Comparison of ENCODE assay signal across 22 cellular contexts in genomic region chr19:57788114-57788692, GRCh38. TPM values are rescaled to one million over a fixed set of nuclear protein-coding genes. Genes with fewer than 3 reads are reported as not detected.
A peak's percentile ranks its signal among the peaks of the same experiment; 100 is the strongest.
DNase-seq lines count a peak whose midpoint lies in the region; ATAC-seq, FAIRE-seq and TF ChIP-seq lines count a peak whose summit lies in the region.
"Had no signal": no experiment of that assay in that cellular context is flagged by ENCODE, and none has a peak within 500 bp of the region (broad histone marks: within the 10 kb centered on the region; RNA-seq: fewer than 3 reads in every experiment).

No MANE protein-coding gene starts in this region.

- CTCF ChIA-PET in K562 (lab: Yijun Ruan, JAX; ENCODE audit: low intra/inter-chr PET ratio), result interaction anchor here (0.6 kb wide), 1 partner anchor 154 kb away, joined by 3 read pairs; no protein-coding TSS in a partner anchor

- DNase-seq in DMS53 (lab: John Stamatoyannopoulos, UW), result peak; percentile 22
- no peak for DNase-seq in DMS53 treated with DMSO at 0.1 percent for 48 hours (lab: John Stamatoyannopoulos, UW; ENCODE audit: unreplicated experiment)
- DNase-seq in GM12891 (ENCODE audit: insufficient read length, low spot score), result no peak
- no peak for DNase-seq in K562 (ENCODE audit: extremely low read depth in 1 of 4, low spot score in 3 of 4)
- no peak for DNase-seq in naive B cell
- no peak for DNase-seq in cerebellar nuclear complex (lab: John Stamatoyannopoulos, UW)
- DNase-seq in progenitor cell of endocrine pancreas (ENCODE audit: low spot score, unreplicated experiment), result no peak
- DNase-seq: ACHN; Caco-2; CD4-positive, alpha-beta memory T cell; DMS 273 treated with DMSO at 0.1 percent for 48 hours; Kasumi-1; MG63; NCI-H1417 treated with DMSO at 0.1 percent for 48 hours; NCI-H187; NCI-H446 treated with DMSO at 0.1 percent for 48 hours; NCI-H526 treated with DMSO at 0.1 percent for 48 hours; Right ventricle myocardium superior had no signal

- H3K4me2 ChIP-seq in K562 (ENCODE audit: insufficient read depth, low read length), result no peak overlapping the region
- H3K4me2 ChIP-seq: BLaER1 had no signal

- H2AFZ ChIP-seq in K562 (ENCODE audit: low read depth, low read length), result no peak overlapping the region

- H3K9me3 Mint-ChIP-seq in naive B cell (peaks cover 0 to 5% (median 2%) of the 10 kb centered on the region in 7 donors), progenitor cell of endocrine pancreas (ENCODE audit: low read depth) (peaks cover 6% of the 10 kb centered on the region)
- H3K9me3 Mint-ChIP-seq in activated T-helper 17 cell treated with anti-CD3 and anti-CD28 coated beads, Interleukin-2, amount 50 U/mL, for 72 hours, result peaks cover 8% of the 10 kb centered on the region

- ATAC-seq in K562 (no peak), naive B cell (ENCODE audit: low read depth in 2 of 2) (no peak)
- ATAC-seq in activated T-helper 17 cell treated with anti-CD3 and anti-CD28 coated beads, Interleukin-2, amount 50 U/mL, for 72 hours (replicated peaks), result no peak

- no peaks in the 10 kb centered on the region for H3K27me3 ChIP-seq in K562 (ENCODE audit: control insufficient read depth in 2 of 2, insufficient read depth in 2 of 2, low read length in 2 of 2)
- H3K27me3 ChIP-seq: BLaER1, MG63 had no signal

- no peak for TF ChIP-seq POLR2A in GM12891 (IDR thresholded peaks at IDR 0.05; ENCODE audit: low read depth, low read length)
- no peak for TF ChIP-seq POLR2A in K562 (conservative IDR thresholded peaks at IDR 0.05)

- no peak overlapping the region for H3K9ac ChIP-seq in K562 (ENCODE audit: insufficient read depth in 1 of 2, low read depth in 2 of 2, low read length in 2 of 2)
- H3K9ac ChIP-seq: BLaER1 had no signal

- peaks cover 2% of the 10 kb centered on the region for H3K9me3 ChIP-seq in K562 (replicated peaks; ENCODE audit: control insufficient read depth, insufficient read depth, low read depth, low read length)
- H3K9me3 ChIP-seq: Caco-2 had no signal

- H4K20me1 ChIP-seq in K562 (replicated peaks; ENCODE audit: control insufficient read depth, insufficient read depth, low read length), result no peaks in the 10 kb centered on the region

- TF ChIP-seq EP300 in K562 (IDR thresholded peaks at IDR 0.05; ENCODE audit: low read length), result no peak

- H3K9me1 ChIP-seq in K562 (ENCODE audit: control insufficient read depth, insufficient read depth, low read length), result no peaks in the 10 kb centered on the region

- no peaks in the 10 kb centered on the region for H3K4me1 ChIP-seq in K562 (replicated peaks in 1 of 2; ENCODE audit: control insufficient read depth in 2 of 2, insufficient read depth in 2 of 2, low read length in 2 of 2)
- H3K4me1 ChIP-seq: BLaER1, Caco-2 had no signal

- in situ Hi-C loops in K562 (cut with MboI), result no loop called here

- peak overlapping the region in 5 of 6 donors; percentile 29 to 84 (median 66) for H3K27ac Mint-ChIP-seq in naive B cell
- no peak overlapping the region for H3K27ac Mint-ChIP-seq in activated T-helper 17 cell treated with anti-CD3 and anti-CD28 coated beads, Interleukin-2, amount 50 U/mL, for 72 hours
- H3K27ac Mint-ChIP-seq in progenitor cell of endocrine pancreas, result no peak overlapping the region

- no peak for TF ChIP-seq RAD21 in K562 (CRISPR knock-in tag; conservative IDR thresholded peaks at IDR 0.05 in 1 of 2, IDR thresholded peaks at IDR 0.05 in 1 of 2)

- H3K4me3 ChIP-seq in K562, result no peak overlapping the region
- H3K4me3 ChIP-seq: BLaER1, MG63 had no signal

- H3K27me3 Mint-ChIP-seq in naive B cell, result no peaks in the 10 kb centered on the region
- no peaks in the 10 kb centered on the region for H3K27me3 Mint-ChIP-seq in activated T-helper 17 cell treated with anti-CD3 and anti-CD28 coated beads, Interleukin-2, amount 50 U/mL, for 72 hours
- H3K27me3 Mint-ChIP-seq in progenitor cell of endocrine pancreas, result no peaks in the 10 kb centered on the region
- H3K27me3 Mint-ChIP-seq: CD4-positive, alpha-beta memory T cell had no signal

- peaks cover 21 to 23% (median 22%) of the 10 kb centered on the region in 3 donors for H3K4me1 Mint-ChIP-seq in naive B cell
- H3K4me1 Mint-ChIP-seq in activated T-helper 17 cell treated with anti-CD3 and anti-CD28 coated beads, Interleukin-2, amount 50 U/mL, for 72 hours, result no peaks in the 10 kb centered on the region
- no peaks in the 10 kb centered on the region for H3K4me1 Mint-ChIP-seq in progenitor cell of endocrine pancreas (ENCODE audit: low read depth)

- no peak for TF ChIP-seq CTCF in K562 (IDR thresholded peaks at IDR 0.05 in 2 of 3, conservative IDR thresholded peaks at IDR 0.05 in 1 of 3; ENCODE audit: insufficient read depth in 2 of 3, low read depth in 1 of 3, low read length in 3 of 3)
- no peak for TF ChIP-seq CTCF in progenitor cell of endocrine pancreas (IDR thresholded peaks at IDR 0.05; ENCODE audit: unreplicated experiment)

- intact Hi-C loops in K562 (cut with micrococcal nuclease), result no loop called here

- H3K36me3 ChIP-seq in K562 (ENCODE audit: control insufficient read depth, insufficient read depth, low read length), result peaks cover 21% of the 10 kb centered on the region; the same call in 2 of the 3 replicates

- H3K36me3 Mint-ChIP-seq in naive B cell (peaks cover 7 to 32% of the 10 kb centered on the region in 2 donors), progenitor cell of endocrine pancreas (ENCODE audit: insufficient read depth) (peaks cover 50% of the 10 kb centered on the region)
- H3K36me3 Mint-ChIP-seq in activated T-helper 17 cell treated with anti-CD3 and anti-CD28 coated beads, Interleukin-2, amount 50 U/mL, for 72 hours (ENCODE audit: low read depth), result peaks cover 68% of the 10 kb centered on the region

- POLR2A ChIA-PET in K562 (lab: Yijun Ruan, JAX), result no interaction called here

- H3K4me3 Mint-ChIP-seq in naive B cell (no peak overlapping the region), progenitor cell of endocrine pancreas (ENCODE audit: low read depth) (no peak overlapping the region)
- no peak overlapping the region for H3K4me3 Mint-ChIP-seq in activated T-helper 17 cell treated with anti-CD3 and anti-CD28 coated beads, Interleukin-2, amount 50 U/mL, for 72 hours
- H3K4me3 Mint-ChIP-seq: CD4-positive, alpha-beta memory T cell had no signal

- no peak overlapping the region for H3K27ac ChIP-seq in K562 (ENCODE audit: extremely low read depth, low read depth, low read length)
- H3K27ac ChIP-seq: 22Rv1, BLaER1 had no signal

- H3K79me2 ChIP-seq in K562 (ENCODE audit: control insufficient read depth, insufficient read depth, low read length), result no peaks in the 10 kb centered on the region; the same call in 2 of the 3 replicates

- peak; percentile 13 for FAIRE-seq in GM12891 (lab: Jason Lieb, UNC)
- FAIRE-seq in K562 (lab: Jason Lieb, UNC), result no peak
- FAIRE-seq: H1 had no signal

- BruUV-seq in K562 (replicated peaks; lab: Mats Ljungman, UMichigan), result TSS peak; percentile 10

RNA-seq across cellular contexts. Expression of gene ZNF586, which starts 18.7 kb away (rescaled TPM):
- polyA plus RNA-seq in GM12891 (2012; ENCODE audit: low read depth, missing spikeins), result 12.4 TPM
- 67.4 and 90.0 TPM in 2 replicates for total RNA-seq in K562 (2011; cell fraction: chromatin; rRNA removed; ENCODE audit: low replicate concordance)
- 42.9 and 47.5 TPM in 2 replicates for total RNA-seq in K562 (2011; cell fraction: nucleolus; rRNA removed)
- 63.6 and 81.1 TPM in 2 replicates for total RNA-seq in K562 (2011; cell fraction: nucleoplasm; rRNA removed)
- total RNA-seq in K562 (2014; rRNA removed) (7.4 and 11.5 TPM in 2 replicates), K562 (2014; rRNA removed; fragmentation: Illumina TruSeq; extraction: Trizol) (12.6 and 17.7 TPM in 2 replicates), K562 (2015; rRNA removed; fragmentation: Illumina TruSeq; extraction: Trizol) (11.2 and 12.1 TPM in 2 replicates), K562 (2021) (10.7 and 11.7 TPM in 2 replicates), progenitor cell of endocrine pancreas (33.1 and 33.2 TPM in 2 replicates)
- polyA plus RNA-seq in K562 (2011; rRNA removed) (9.7 and 12.3 TPM in 2 replicates), K562 (2014; fragmentation: Illumina TruSeq; extraction: Trizol) (8.4 and 9.2 TPM in 2 replicates), K562 (2014; fragmentation: Nextera tagmentation; extraction: Ambion mirVana) (1 to 10 TPM; 2.5 to 2.8 TPM), K562 (2014; rRNA removed) (6.7 and 10.1 TPM in 2 replicates), naive B cell (ENCODE audit: low read depth in 6 of 6) (10 to 100 TPM; 17.1 to 29.8 (median 24.1) TPM)
- polyA plus RNA-seq in K562 (2011; cell fraction: cytosol; rRNA removed), result 6.5 and 7.4 TPM in 2 replicates
- polyA plus RNA-seq in K562 (2011; cell fraction: nucleus; rRNA removed), result 12.6 and 13.4 TPM in 2 replicates
- polyA plus RNA-seq in K562 (2012), result 4.8 and 5.5 TPM in 2 replicates
- polyA minus RNA-seq in K562 (2011; rRNA and poly(A)+ RNA removed), result 21.6 and 28.8 TPM in 2 replicates
- polyA minus RNA-seq in K562 (2011; cell fraction: cytosol; rRNA and poly(A)+ RNA removed), result 10.2 and 14.9 TPM in 2 replicates
- 17.4 and 22.1 TPM in 2 replicates for polyA minus RNA-seq in K562 (2011; cell fraction: nucleus; rRNA and poly(A)+ RNA removed)
- total RNA-seq in activated T-helper 17 cell treated with anti-CD3 and anti-CD28 coated beads, Interleukin-2, amount 50 U/mL, for 72 hours, result 10 to 100 TPM; 16.0 to 21.0 TPM

RNA-seq across cellular contexts. Expression of gene ZNF552, which starts 26.5 kb away (rescaled TPM):
- 6.4 TPM for polyA plus RNA-seq in GM12891 (2012; ENCODE audit: low read depth, missing spikeins)
- 30.9 and 41.2 TPM in 2 replicates for total RNA-seq in K562 (2011; cell fraction: chromatin; rRNA removed; ENCODE audit: low replicate concordance)
- total RNA-seq in K562 (2011; cell fraction: nucleolus; rRNA removed), result 27.5 and 37.2 TPM in 2 replicates
- total RNA-seq in K562 (2011; cell fraction: nucleoplasm; rRNA removed), result 32.6 and 36.0 TPM in 2 replicates
- 7.3 and 8.1 TPM in 2 replicates for total RNA-seq in K562 (2014; rRNA removed)
- total RNA-seq in K562 (2014; rRNA removed; fragmentation: Illumina TruSeq; extraction: Trizol), result 11.4 and 13.2 TPM in 2 replicates
- 12.4 and 13.3 TPM in 2 replicates for total RNA-seq in K562 (2015; rRNA removed; fragmentation: Illumina TruSeq; extraction: Trizol)
- total RNA-seq in K562 (2021), result 7.1 and 7.2 TPM in 2 replicates
- polyA plus RNA-seq in K562 (2011; rRNA removed), result 6.7 and 8.9 TPM in 2 replicates
- polyA plus RNA-seq in K562 (2011; cell fraction: cytosol; rRNA removed), result 3.9 and 7.4 TPM in 2 replicates
- polyA plus RNA-seq in K562 (2011; cell fraction: nucleus; rRNA removed), result 11.1 and 14.8 TPM in 2 replicates
- polyA plus RNA-seq in K562 (2012), result 5.9 and 6.0 TPM in 2 replicates
- polyA plus RNA-seq in K562 (2014; fragmentation: Illumina TruSeq; extraction: Trizol), result 9.8 and 11.2 TPM in 2 replicates
- 1 to 10 TPM; 4.4 to 8.5 TPM for polyA plus RNA-seq in K562 (2014; fragmentation: Nextera tagmentation; extraction: Ambion mirVana)
- polyA plus RNA-seq in K562 (2014; rRNA removed), result 8.1 and 8.5 TPM in 2 replicates
- polyA minus RNA-seq in K562 (2011; rRNA and poly(A)+ RNA removed), result 10.5 and 11.7 TPM in 2 replicates
- polyA minus RNA-seq in K562 (2011; cell fraction: cytosol; rRNA and poly(A)+ RNA removed), result 2.8 and 4.8 TPM in 2 replicates
- 12.3 and 16.7 TPM in 2 replicates for polyA minus RNA-seq in K562 (2011; cell fraction: nucleus; rRNA and poly(A)+ RNA removed)
- polyA plus RNA-seq in naive B cell (ENCODE audit: low read depth in 6 of 6), result 10 to 100 TPM in 2 of 6 donors, 1 to 10 TPM in 4; 4.1 to 15.2 (median 6.3) TPM
- 1 to 10 TPM; 6.0 to 7.5 TPM for total RNA-seq in activated T-helper 17 cell treated with anti-CD3 and anti-CD28 coated beads, Interleukin-2, amount 50 U/mL, for 72 hours
- 27.2 and 27.9 TPM in 2 replicates for total RNA-seq in progenitor cell of endocrine pancreas

RNA-seq across cellular contexts. Expression of gene ZNF776, which starts 41.6 kb away (rescaled TPM):
- 8.2 TPM for polyA plus RNA-seq in GM12891 (2012; ENCODE audit: low read depth, missing spikeins)
- 30.2 and 37.5 TPM in 2 replicates for total RNA-seq in K562 (2011; cell fraction: chromatin; rRNA removed; ENCODE audit: low replicate concordance)
- 54.9 and 63.5 TPM in 2 replicates for total RNA-seq in K562 (2011; cell fraction: nucleolus; rRNA removed)
- total RNA-seq in K562 (2011; cell fraction: nucleoplasm; rRNA removed), result 34.7 and 39.1 TPM in 2 replicates
- total RNA-seq in K562 (2014; rRNA removed), result 9.5 and 16.2 TPM in 2 replicates
- total RNA-seq in K562 (2014; rRNA removed; fragmentation: Illumina TruSeq; extraction: Trizol), result 8.2 and 10.0 TPM in 2 replicates
- 7.4 and 8.4 TPM in 2 replicates for total RNA-seq in K562 (2015; rRNA removed; fragmentation: Illumina TruSeq; extraction: Trizol)
- 6.7 and 7.8 TPM in 2 replicates for total RNA-seq in K562 (2021)
- polyA plus RNA-seq in K562 (2011; rRNA removed), result 15.7 and 16.9 TPM in 2 replicates
- polyA plus RNA-seq in K562 (2011; cell fraction: cytosol; rRNA removed), result 11.0 and 12.6 TPM in 2 replicates
- polyA plus RNA-seq in K562 (2011; cell fraction: nucleus; rRNA removed), result 59.3 and 86.8 TPM in 2 replicates
- polyA plus RNA-seq in K562 (2012), result 6.9 and 9.2 TPM in 2 replicates
- polyA plus RNA-seq in K562 (2014; fragmentation: Illumina TruSeq; extraction: Trizol), result 7.1 and 9.6 TPM in 2 replicates
- polyA plus RNA-seq in K562 (2014; fragmentation: Nextera tagmentation; extraction: Ambion mirVana), result 1 to 10 TPM; 2.2 to 2.5 TPM
- 7.9 and 9.1 TPM in 2 replicates for polyA plus RNA-seq in K562 (2014; rRNA removed)
- polyA minus RNA-seq in K562 (2011; rRNA and poly(A)+ RNA removed), result 17.9 and 20.2 TPM in 2 replicates
- polyA minus RNA-seq in K562 (2011; cell fraction: cytosol; rRNA and poly(A)+ RNA removed), result 5.9 and 6.5 TPM in 2 replicates
- polyA minus RNA-seq in K562 (2011; cell fraction: nucleus; rRNA and poly(A)+ RNA removed), result 36.2 and 59.1 TPM in 2 replicates
- polyA plus RNA-seq in naive B cell (ENCODE audit: low read depth in 6 of 6), result 10 to 100 TPM; 11.9 to 18.4 (median 15.1) TPM
- total RNA-seq in activated T-helper 17 cell treated with anti-CD3 and anti-CD28 coated beads, Interleukin-2, amount 50 U/mL, for 72 hours, result 10 to 100 TPM in 1 of 2 donors, 1 to 10 TPM in 1; 7.9 to 11.8 TPM
- 32.8 and 35.3 TPM in 2 replicates for total RNA-seq in progenitor cell of endocrine pancreas

RNA-seq across cellular contexts. Expression of gene ZNF587B, which starts 41.9 kb away (rescaled TPM):
- 12.1 TPM for polyA plus RNA-seq in GM12891 (2012; ENCODE audit: low read depth, missing spikeins)
- total RNA-seq in K562 (2011; cell fraction: chromatin; rRNA removed; ENCODE audit: low replicate concordance), result 74.5 and 127 TPM in 2 replicates
- 50.5 and 52.2 TPM in 2 replicates for total RNA-seq in K562 (2011; cell fraction: nucleolus; rRNA removed)
- 90.6 and 144 TPM in 2 replicates for total RNA-seq in K562 (2011; cell fraction: nucleoplasm; rRNA removed)
- total RNA-seq in K562 (2014; rRNA removed) (24.7 and 28.9 TPM in 2 replicates), K562 (2014; rRNA removed; fragmentation: Illumina TruSeq; extraction: Trizol) (37.5 and 43.1 TPM in 2 replicates), K562 (2015; rRNA removed; fragmentation: Illumina TruSeq; extraction: Trizol) (37.0 and 37.1 TPM in 2 replicates), K562 (2021) (23.2 and 28.6 TPM in 2 replicates), progenitor cell of endocrine pancreas (24.9 and 29.8 TPM in 2 replicates)
- polyA plus RNA-seq in K562 (2011; rRNA removed) (14.4 and 17.9 TPM in 2 replicates), K562 (2014; fragmentation: Illumina TruSeq; extraction: Trizol) (14.3 and 17.1 TPM in 2 replicates), K562 (2014; fragmentation: Nextera tagmentation; extraction: Ambion mirVana) (1 to 10 TPM; 7.4 to 8.8 TPM), K562 (2014; rRNA removed) (14.2 and 20.8 TPM in 2 replicates), naive B cell (ENCODE audit: low read depth in 6 of 6) (1 to 10 TPM in 5 of 6 donors, not detected in 1; 1.3 to 3.0 (median 1.5) TPM)
- 5.0 and 8.1 TPM in 2 replicates for polyA plus RNA-seq in K562 (2011; cell fraction: cytosol; rRNA removed)
- 21.1 and 24.4 TPM in 2 replicates for polyA plus RNA-seq in K562 (2011; cell fraction: nucleus; rRNA removed)
- polyA plus RNA-seq in K562 (2012), result 8.0 and 9.2 TPM in 2 replicates
- polyA minus RNA-seq in K562 (2011; rRNA and poly(A)+ RNA removed), result 45.7 and 51.1 TPM in 2 replicates
- 9.9 and 22.2 TPM in 2 replicates for polyA minus RNA-seq in K562 (2011; cell fraction: cytosol; rRNA and poly(A)+ RNA removed)
- 13.6 and 21.4 TPM in 2 replicates for polyA minus RNA-seq in K562 (2011; cell fraction: nucleus; rRNA and poly(A)+ RNA removed)
- 10 to 100 TPM; 16.8 to 20.6 TPM for total RNA-seq in activated T-helper 17 cell treated with anti-CD3 and anti-CD28 coated beads, Interleukin-2, amount 50 U/mL, for 72 hours

Comparison
In these comparisons a context has a peak if more than half of its experiments do, and no peak if none do; other contexts are left out.
1. H3K27ac Mint-ChIP-seq: peak in naive B cell (5 of 6); none in activated T-helper 17 cell treated with anti-CD3 and anti-CD28 coated beads, Interleukin-2, amount 50 U/mL, for 72 hours (single experiment) and progenitor cell of endocrine pancreas (single experiment).